Comparison of ENCODE assay signal across 8 cellular contexts in the genomic region with DNA sequence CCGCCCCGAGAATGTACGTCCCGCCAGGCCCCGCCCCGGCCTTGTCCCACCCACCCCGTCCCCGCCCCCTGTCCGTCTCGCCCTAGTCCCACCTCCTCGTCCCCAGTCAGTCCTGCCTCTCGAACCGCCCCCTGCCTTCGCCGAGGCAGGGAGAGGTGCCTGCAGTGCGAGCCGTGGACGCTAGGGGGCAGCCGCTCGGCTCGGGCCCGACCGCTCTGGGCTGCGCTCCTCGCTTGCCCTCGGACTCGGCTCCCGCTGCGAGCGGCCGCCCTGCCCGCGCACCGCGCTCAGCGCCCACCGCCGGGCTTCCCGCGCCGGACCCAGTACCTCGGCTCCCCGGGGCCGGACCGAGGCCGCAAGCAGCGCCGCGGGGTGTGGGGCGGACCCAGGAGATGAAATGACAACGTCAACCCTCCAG. TPM values are rescaled to one million over a fixed set of nuclear protein-coding genes. Genes with fewer than 3 reads are reported as not detected.
A peak's percentile ranks its signal among the peaks of the same experiment; 100 is the strongest.
DNase-seq lines count a peak whose midpoint lies in the region; ATAC-seq and TF ChIP-seq lines count a peak whose summit lies in the region.

TSS of gene VPS4A (plus strand) at position 236 of the 418 bp plus-strand sequence. CDS start at position 398, 162 bp downstream.

- in situ Hi-C loops in mammary epithelial cell (cut with MboI; ENCODE audit: low sequenced_read_pairs in 2 of 2) = no loop called here

- peak within 1 kb of the TSS; percentile 95 for H3K4me2 ChIP-seq in mammary epithelial cell (ENCODE audit: insufficient read depth, low read depth, low read length)

- no peaks in the 10 kb centered on the region for H4K20me1 ChIP-seq in mammary epithelial cell (ENCODE audit: insufficient read depth, low read length)

- peaks cover 5% of the 10 kb centered on the region for H3K4me1 ChIP-seq in mammary epithelial cell (ENCODE audit: insufficient read depth, low read length)

- no peaks in the 10 kb centered on the region for H3K9me3 ChIP-seq in WERI-Rb-1 (ENCODE audit: severe bottlenecking)
- H3K9me3 ChIP-seq in mammary epithelial cell (replicated peaks; ENCODE audit: insufficient read depth, low read length) = no peaks in the 10 kb centered on the region

- H3K27ac ChIP-seq in WERI-Rb-1 (peak within 1 kb of the TSS; percentile 80), mammary epithelial cell (ENCODE audit: insufficient read depth, low read depth, low read length) (peak within 1 kb of the TSS; percentile 52)

- dilution Hi-C loops in mammary epithelial cell (cut with HindIII; ENCODE audit: low sequenced_read_pairs) = no loop called here

- CTCF ChIA-PET in mammary epithelial cell (lab: Charles Lee; ENCODE audit: low non-redundant PET) = no interaction called here

- ATAC-seq in GM18873 (IDR thresholded peaks at IDR 0.05; ENCODE audit: low FRiP score, unreplicated experiment) (peak; percentile 81), HG03139 (IDR thresholded peaks at IDR 0.05; ENCODE audit: unreplicated experiment) (peak; percentile 90)

- peaks cover 47% of the 10 kb centered on the region for H3K79me2 ChIP-seq in mammary epithelial cell (ENCODE audit: insufficient read depth, low read length)

- peak; percentile 94 for TF ChIP-seq CTCF in WERI-Rb-1 (IDR thresholded peaks at IDR 0.05; ENCODE audit: low read depth, low read length)
- peak; percentile 82 for TF ChIP-seq CTCF in mammary epithelial cell (conservative IDR thresholded peaks at IDR 0.05 in 1 of 2, IDR thresholded peaks at IDR 0.05 in 1 of 2; ENCODE audit: extremely low read depth in 1 of 2, insufficient read depth in 1 of 2, low read depth in 1 of 2, low read length in 2 of 2)

- H2AFZ ChIP-seq in mammary epithelial cell (ENCODE audit: low read depth, low read length) = peak within 1 kb of the TSS; percentile 83

- H3K36me3 ChIP-seq in WERI-Rb-1 = peaks cover 29% of the 10 kb centered on the region
- peaks cover under 1% of the 10 kb centered on the region for H3K36me3 ChIP-seq in mammary epithelial cell (ENCODE audit: insufficient read depth, low read length)

- DNase-seq in AG08395 (ENCODE audit: low spot score) (peak; percentile 99), NCI-H2196 treated with DMSO at 0.1 percent for 48 hours (lab: John Stamatoyannopoulos, UW; ENCODE audit: unreplicated experiment) (peak; percentile 74), WERI-Rb-1 (peak; percentile 96), mammary epithelial cell (peak; percentile 95), iPS-NIHi7 (ENCODE audit: extremely low spot score) (peak; percentile 99), smooth muscle cell of the brain vasculature (ENCODE audit: low read depth, low spot score) (peak; percentile 91)

- no peaks in the 10 kb centered on the region for H3K27me3 ChIP-seq in WERI-Rb-1 (ENCODE audit: insufficient read depth, low read depth, severe bottlenecking)
- no peaks in the 10 kb centered on the region for H3K27me3 ChIP-seq in mammary epithelial cell (ENCODE audit: insufficient read depth, low read length)

- 0% methylated on average over 5 of the region's 51 CpGs for WGBS in mammary epithelial cell (ENCODE audit: low coverage, missing lambda C conversion rate)

- intact Hi-C loops in mammary epithelial cell (cut with micrococcal nuclease) = loop anchor here (1.0 kb wide), 1 partner anchor 28 kb away; the partner anchor contains the start of genes COG8 and NIP7

- no TSS peak for BruUV-seq in mammary epithelial cell (replicated peaks; lab: Mats Ljungman, UMichigan)

- H3K4me3 ChIP-seq in WERI-Rb-1 (ENCODE audit: low read depth, low read length) (peak within 1 kb of the TSS; percentile 78), mammary epithelial cell (replicated peaks in 1 of 3; ENCODE audit: insufficient read depth in 1 of 3, low read depth in 2 of 3, low read length in 3 of 3) (peak within 1 kb of the TSS; percentile 83 to 94 (median 85))

- peak within 1 kb of the TSS; percentile 74 for H3K9ac ChIP-seq in mammary epithelial cell (ENCODE audit: insufficient read depth, low read length)

RNA-seq across cellular contexts. Expression of gene VPS4A, which starts in this region (rescaled TPM):
- total RNA-seq in mammary epithelial cell = 10 to 100 TPM; 32.0 to 38.4 TPM
- 22.6 TPM for polyA plus RNA-seq in mammary epithelial cell
- polyA minus RNA-seq in mammary epithelial cell = 49.4 TPM

Comparison
In these comparisons a context has a peak if more than half of its experiments do, and no peak if none do; other contexts are left out.
1. Peak in every context shown above with its lines: DNase-seq, ATAC-seq, H3K4me3 ChIP-seq and H3K27ac ChIP-seq.